In the genomic region with DNA sequence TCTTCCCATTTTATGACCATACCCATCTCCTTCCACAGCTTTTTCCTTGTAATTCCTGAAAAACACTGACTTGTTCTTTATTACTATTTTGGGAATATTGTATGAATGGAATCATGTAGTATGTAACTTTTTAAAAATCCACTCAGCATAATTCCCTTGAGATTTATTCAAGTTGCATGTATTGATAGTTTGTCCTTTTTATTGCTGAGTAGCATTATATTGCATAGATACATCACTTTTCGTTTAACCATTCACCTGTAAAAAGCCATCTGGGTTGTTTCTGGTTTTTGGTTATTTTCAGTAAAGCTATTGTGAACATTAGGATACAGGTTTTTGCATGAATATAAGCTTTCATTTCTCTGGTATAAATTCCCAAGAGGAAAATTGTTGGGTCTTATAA, we compare ENCODE assay signal across 11 cellular contexts.
"Had no signal": no experiment of that assay in that cellular context is flagged by ENCODE, and none has a peak within 500 bp of the region (broad histone marks: within the 10 kb centered on the region; RNA-seq: fewer than 3 reads in every experiment).

No MANE protein-coding gene starts in this region.

- FAIRE-seq: H1, H54 had no signal

- H3K9me3 ChIP-seq: HAP-1 had no signal

- H3K4me2 ChIP-seq: GM23338 had no signal

- H3K9ac ChIP-seq: GM23248 had no signal

- H2AFZ ChIP-seq: GM23248, GM23338 had no signal

- H3K4me3 ChIP-seq: GM23248, GM23338, HAP-1 had no signal

- H3K27ac ChIP-seq: GM23248 had no signal

- H3K4me1 ChIP-seq: HAP-1 had no signal

- H3K36me3 ChIP-seq: HAP-1 had no signal

- ATAC-seq: GM23338, HCT116 had no signal

- DNase-seq: GM23248, GOT3, H7, H9, HCEC 1CT, HFFc6 had no signal
